Comparison of ENCODE assay signal across 8 cellular contexts in genomic region chr1:201703646-201704438, GRCh38.
DNase-seq lines count a peak whose midpoint lies in the region; ATAC-seq, FAIRE-seq and TF ChIP-seq lines count a peak whose summit lies in the region.

No MANE protein-coding gene starts in this region.

- TF ChIP-seq CTCF in GM12874 (IDR thresholded peaks at IDR 0.05; ENCODE audit: insufficient read depth, low read depth, low read length) (peak; percentile 91), fibroblast of the aortic adventitia (IDR thresholded peaks at IDR 0.05; ENCODE audit: insufficient read depth, low read length) (peak; percentile 92), neural crest cell (conservative IDR thresholded peaks at IDR 0.05) (peak; percentile 98)

- ATAC-seq in stimulated activated naive CD8-positive, alpha-beta T cell treated with anti-CD3 and anti-CD28 coated beads, Interleukin-15, amount 100 ng/mL, for 72 hours = peak; percentile 88
- ATAC-seq in HG03045 (IDR thresholded peaks at IDR 0.05; ENCODE audit: unreplicated experiment) = no peak

- FAIRE-seq in RCC 7860 (lab: Jason Lieb, UNC) = peak; percentile 80

- H3K27me3 Mint-ChIP-seq in activated T-helper 2 cell treated with anti-CD3 and anti-CD28 coated beads, Interferon-gamma antibody, Interleukin-2, Interleukin-4, amounts not matched to agents 10 μg/mL and 5 μg/mL and 100 μg/mL, durations not matched to agents 14 hours and 24 hours and 36 hours (ENCODE audit: low read depth) = no peaks in the 10 kb centered on the region
- no peaks in the 10 kb centered on the region for H3K27me3 Mint-ChIP-seq in neural crest cell (ENCODE audit: low read depth)
- no peaks in the 10 kb centered on the region for H3K27me3 Mint-ChIP-seq in stimulated activated naive CD8-positive, alpha-beta T cell treated with anti-CD3 and anti-CD28 coated beads, Interleukin-15, amount 100 ng/mL, for 72 hours

- peak; percentile 57 to 58 for DNase-seq in Kasumi-1 (lab: John Stamatoyannopoulos, UW)
- DNase-seq in RCC 7860 (ENCODE audit: low spot score) = peak; percentile 85
- peak; percentile 44 for DNase-seq in activated T-helper 2 cell treated with anti-CD3 and anti-CD28 coated beads, Interferon-gamma antibody, Interleukin-2, Interleukin-4, amounts not matched to agents 10 μg/mL and 5 μg/mL and 100 μg/mL, durations not matched to agents 14 hours and 24 hours and 36 hours (ENCODE audit: low spot score)
- peak; percentile 83 for DNase-seq in fibroblast of the aortic adventitia (ENCODE audit: low read depth)
- DNase-seq in neural crest cell (ENCODE audit: low read depth, low spot score) = peak; percentile 88
- DNase-seq in stimulated activated naive CD8-positive, alpha-beta T cell treated with anti-CD3 and anti-CD28 coated beads, Interleukin-15, amount 100 ng/mL, for 72 hours = peak; percentile 66 to 67

- no peaks in the 10 kb centered on the region for H3K4me1 Mint-ChIP-seq in activated T-helper 2 cell treated with anti-CD3 and anti-CD28 coated beads, Interferon-gamma antibody, Interleukin-2, Interleukin-4, amounts not matched to agents 10 μg/mL and 5 μg/mL and 100 μg/mL, durations not matched to agents 14 hours and 24 hours and 36 hours (ENCODE audit: low read depth)
- peaks cover 16% of the 10 kb centered on the region for H3K4me1 Mint-ChIP-seq in neural crest cell
- no peaks in the 10 kb centered on the region for H3K4me1 Mint-ChIP-seq in stimulated activated naive CD8-positive, alpha-beta T cell treated with anti-CD3 and anti-CD28 coated beads, Interleukin-15, amount 100 ng/mL, for 72 hours

- no peak overlapping the region for H3K27ac Mint-ChIP-seq in activated T-helper 2 cell treated with anti-CD3 and anti-CD28 coated beads, Interferon-gamma antibody, Interleukin-2, Interleukin-4, amounts not matched to agents 10 μg/mL and 5 μg/mL and 100 μg/mL, durations not matched to agents 14 hours and 24 hours and 36 hours
- H3K27ac Mint-ChIP-seq in neural crest cell (ENCODE audit: unreplicated experiment) = no peak overlapping the region
- H3K27ac Mint-ChIP-seq in stimulated activated naive CD8-positive, alpha-beta T cell treated with anti-CD3 and anti-CD28 coated beads, Interleukin-15, amount 100 ng/mL, for 72 hours = no peak overlapping the region

- H3K36me3 Mint-ChIP-seq in activated T-helper 2 cell treated with anti-CD3 and anti-CD28 coated beads, Interferon-gamma antibody, Interleukin-2, Interleukin-4, amounts not matched to agents 10 μg/mL and 5 μg/mL and 100 μg/mL, durations not matched to agents 14 hours and 24 hours and 36 hours (ENCODE audit: low read depth) = no peaks in the 10 kb centered on the region
- H3K36me3 Mint-ChIP-seq in neural crest cell (ENCODE audit: low read depth) = peaks cover 5% of the 10 kb centered on the region

- no peak overlapping the region for H3K4me3 Mint-ChIP-seq in activated T-helper 2 cell treated with anti-CD3 and anti-CD28 coated beads, Interferon-gamma antibody, Interleukin-2, Interleukin-4, amounts not matched to agents 10 μg/mL and 5 μg/mL and 100 μg/mL, durations not matched to agents 14 hours and 24 hours and 36 hours (ENCODE audit: low read depth)
- no peak overlapping the region for H3K4me3 Mint-ChIP-seq in neural crest cell
- no peak overlapping the region for H3K4me3 Mint-ChIP-seq in stimulated activated naive CD8-positive, alpha-beta T cell treated with anti-CD3 and anti-CD28 coated beads, Interleukin-15, amount 100 ng/mL, for 72 hours

- peak overlapping the region; percentile 10 for H3K4me3 ChIP-seq in fibroblast of the aortic adventitia (ENCODE audit: low read depth, low read length)

- no peaks in the 10 kb centered on the region for H3K9me3 Mint-ChIP-seq in activated T-helper 2 cell treated with anti-CD3 and anti-CD28 coated beads, Interferon-gamma antibody, Interleukin-2, Interleukin-4, amounts not matched to agents 10 μg/mL and 5 μg/mL and 100 μg/mL, durations not matched to agents 14 hours and 24 hours and 36 hours
- peaks cover 2% of the 10 kb centered on the region for H3K9me3 Mint-ChIP-seq in neural crest cell
- H3K9me3 Mint-ChIP-seq in stimulated activated naive CD8-positive, alpha-beta T cell treated with anti-CD3 and anti-CD28 coated beads, Interleukin-15, amount 100 ng/mL, for 72 hours = peaks cover 0 to 5% of the 10 kb centered on the region in 2 donors

- intact Hi-C loops in activated T-helper 2 cell treated with anti-CD3 and anti-CD28 coated beads, Interferon-gamma antibody, Interleukin-2, Interleukin-4, amounts not matched to agents 10 μg/mL and 5 μg/mL and 100 μg/mL, durations not matched to agents 14 hours and 24 hours and 36 hours (cut with micrococcal nuclease) = loop anchor here (1.0 kb wide), 2 partner anchors 145 to 174 kb away; no protein-coding TSS in a partner anchor
